In the genomic region with DNA sequence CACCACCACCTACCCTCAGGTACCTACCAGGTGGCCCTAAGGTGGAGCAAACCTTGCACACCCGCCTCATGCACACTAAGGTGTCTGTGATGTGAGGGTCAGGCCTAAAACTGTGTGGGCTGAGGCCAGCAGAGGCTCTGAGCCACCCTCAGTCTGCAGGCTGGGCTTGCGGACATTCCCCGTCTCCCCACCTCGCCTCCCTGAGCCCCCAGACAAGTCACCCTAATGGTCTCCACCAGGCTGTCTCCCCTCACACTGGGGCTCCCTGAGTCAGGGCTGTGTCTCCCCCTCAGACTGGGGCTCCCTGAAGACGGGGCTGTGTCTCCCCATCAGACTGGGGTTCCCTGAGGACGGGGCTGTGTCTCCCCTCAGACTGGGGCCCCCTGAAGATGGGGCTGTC, we compare ENCODE assay signal across 22 cellular contexts.
"Had no signal": no experiment of that assay in that cellular context is flagged by ENCODE, and none has a peak within 500 bp of the region (broad histone marks: within the 10 kb centered on the region; RNA-seq: fewer than 3 reads in every experiment).

No MANE protein-coding gene starts in this region.

- DNase-seq: activated CD4-positive, alpha-beta T cell treated with anti-CD3 and anti-CD28 coated beads for 1 hour; activated CD8-positive, alpha-beta memory T cell treated with anti-CD3 and anti-CD28 coated beads for 24 hours; activated CD8-positive, alpha-beta memory T cell treated with anti-CD3 and anti-CD28 coated beads, Interleukin-2, amount 50 U/mL, for 48 hours; activated effector memory CD4-positive, alpha-beta T cell treated with Interleukin-2 at 50 U/mL for 16 hours; activated naive CD4-positive, alpha-beta T cell treated with anti-CD3 and anti-CD28 coated beads, Interleukin-2, amount 10 ng/mL, durations not matched to agents 7 days and 5 days; activated naive CD8-positive, alpha-beta T cell treated with anti-CD3 and anti-CD28 coated beads, Interleukin-2, amount 50 U/mL, for 24 hours; activated T-cell treated with anti-CD3 and anti-CD28 coated beads, Interleukin-2, amount 50 U/mL, for 48 hours; effector CD8-positive, alpha-beta T cell; esophagus squamous epithelium; heart right ventricle; immature natural killer cell; psoas muscle; stimulated activated CD4-positive, alpha-beta T cell treated with anti-CD3 and anti-CD28 coated beads, Interleukin-15, amount 100 ng/mL, for 24 hours; stimulated activated CD4-positive, alpha-beta T cell treated with anti-CD3 and anti-CD28 coated beads, Interleukin-4, amount 100 ng/mL, for 1 hour; SW 1271; T-helper 2 cell; testis had no signal

- H3K27ac ChIP-seq: brain microvascular endothelial cell, esophagus squamous epithelium, heart right ventricle, psoas muscle, skin epidermis, testis, VCaP had no signal

- H3K4me1 ChIP-seq: psoas muscle, testis had no signal

- H3K36me3 ChIP-seq: brain microvascular endothelial cell, esophagus squamous epithelium, heart right ventricle had no signal

- H3K4me3 ChIP-seq: esophagus squamous epithelium, heart right ventricle, psoas muscle, skin epidermis, testis had no signal

- ATAC-seq: activated naive CD8-positive, alpha-beta T cell treated with anti-CD3 and anti-CD28 coated beads, Interleukin-2, amount 50 U/mL, for 24 hours; natural killer cell treated with Interleukin-12 subunit alpha and Interleukin-12 subunit beta and Interleukin-15 and Interleukin-18, amount 100 ng/mL, for 72 hours; stimulated activated effector memory CD8-positive, alpha-beta T cell treated with anti-CD3 and anti-CD28 coated beads, Interleukin-12 subunit alpha, Interleukin-12 subunit beta, amount 100 ng/mL, for 72 hours had no signal

- H3K27me3 ChIP-seq: brain microvascular endothelial cell, esophagus squamous epithelium, heart right ventricle, testis had no signal

- H3K9me3 ChIP-seq: testis had no signal
